In the genomic region with DNA sequence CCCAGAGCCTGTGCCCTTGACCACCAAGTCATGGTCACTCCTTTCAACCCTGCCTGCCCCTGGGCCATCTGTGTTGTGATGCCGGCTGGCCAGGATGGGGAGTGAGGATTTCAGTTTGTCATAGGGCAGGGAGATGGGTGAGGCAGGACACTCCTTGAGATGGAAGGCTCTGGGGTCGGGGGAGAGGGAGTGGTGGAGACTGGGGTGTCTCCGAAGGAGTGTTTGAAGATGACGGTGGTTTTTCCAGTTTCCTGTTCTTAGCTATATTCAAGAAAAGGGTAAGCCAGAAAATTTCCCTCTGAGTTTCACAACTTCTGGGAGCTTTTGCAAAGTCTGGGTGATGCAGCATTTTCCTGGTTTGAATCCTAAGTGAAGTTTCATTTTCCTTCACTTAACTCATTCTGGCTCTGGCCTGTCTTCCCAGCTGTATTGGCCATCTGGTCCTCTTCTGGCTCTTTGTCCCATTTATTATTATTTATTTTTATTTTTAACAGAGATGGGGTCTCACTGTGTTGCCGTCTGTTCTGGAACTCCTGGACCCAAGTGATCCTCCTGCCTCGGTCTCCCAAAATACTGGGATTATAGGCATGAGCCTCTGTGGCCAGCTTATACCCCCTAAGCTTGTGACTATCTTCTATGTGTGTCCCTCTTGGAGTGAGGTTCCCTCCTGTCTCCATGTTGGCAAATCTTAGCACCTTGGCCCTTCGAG, we compare ENCODE assay signal across 11 cellular contexts. TPM values are rescaled to one million over a fixed set of nuclear protein-coding genes. Genes with fewer than 3 reads are reported as not detected.
A peak's percentile ranks its signal among the peaks of the same experiment; 100 is the strongest.
DNase-seq lines count a peak whose midpoint lies in the region; ATAC-seq and TF ChIP-seq lines count a peak whose summit lies in the region.
"Had no signal": no experiment of that assay in that cellular context is flagged by ENCODE, and none has a peak within 500 bp of the region (broad histone marks: within the 10 kb centered on the region; RNA-seq: fewer than 3 reads in every experiment).

No MANE protein-coding gene starts in this region.

- peaks cover 5% of the 10 kb centered on the region for H3K36me3 ChIP-seq in left ventricle myocardium inferior
- peaks cover 32% of the 10 kb centered on the region for H3K36me3 ChIP-seq in skeletal muscle satellite cell (ENCODE audit: insufficient read depth, low read length)

- DNase-seq in AG10803 (ENCODE audit: low read depth), result peak; percentile 92
- DNase-seq in left ventricle myocardium inferior, result no peak
- no peak for DNase-seq in stimulated activated CD4-positive, alpha-beta T cell treated with anti-CD3 and anti-CD28 coated beads, Interleukin-4, amount 100 ng/mL, for 1 hour
- no peak for DNase-seq in activated CD4-positive, CD25-positive, alpha-beta regulatory T cell treated with anti-CD3 and anti-CD28 coated beads, Interleukin-2, amount 50 U/mL, for 72 hours
- no peak for DNase-seq in activated effector memory CD4-positive, alpha-beta T cell treated with Interleukin-2 at 50 U/mL for 16 hours
- DNase-seq: NCI-H2227 treated with DMSO at 0.1 percent for 48 hours had no signal

- intact Hi-C loops in left ventricle myocardium inferior (cut with micrococcal nuclease), result no loop called here

- TF ChIP-seq CTCF in AG10803 (conservative IDR thresholded peaks at IDR 0.05; ENCODE audit: low read length) (no peak), left ventricle myocardium inferior (IDR thresholded peaks at IDR 0.05; ENCODE audit: borderline replicate concordance) (no peak)

- H3K9me3 ChIP-seq in left ventricle myocardium inferior (replicated peaks) (peaks cover 31% of the 10 kb centered on the region), skeletal muscle satellite cell (replicated peaks; ENCODE audit: low read length) (peaks cover 5% of the 10 kb centered on the region)

- H3K4me3 ChIP-seq in AG10803 (ENCODE audit: low read length) (peak overlapping the region; percentile 37), left ventricle myocardium inferior (no peak overlapping the region), skeletal muscle satellite cell (ENCODE audit: low read length) (no peak overlapping the region)

- peak overlapping the region; percentile 55 for H3K9ac ChIP-seq in skeletal muscle satellite cell (ENCODE audit: low read depth, low read length)

- peak overlapping the region; percentile 26 for H3K4me2 ChIP-seq in skeletal muscle satellite cell (ENCODE audit: low read length)

- H3K4me1 ChIP-seq in left ventricle myocardium inferior (peaks cover 59% of the 10 kb centered on the region), skeletal muscle satellite cell (ENCODE audit: control insufficient read depth, insufficient read depth, low read length) (peaks cover 63% of the 10 kb centered on the region)

- H3K27ac ChIP-seq in adipose tissue (ENCODE audit: low read depth, low read length) (peak overlapping the region; percentile 6), left ventricle myocardium inferior (replicated peaks) (peak overlapping the region; percentile 80)

- ATAC-seq in GM21381 (IDR thresholded peaks at IDR 0.05; ENCODE audit: unreplicated experiment), result no peak
- ATAC-seq: activated CD4-positive, CD25-positive, alpha-beta regulatory T cell treated with anti-CD3 and anti-CD28 coated beads, Interleukin-2, amount 50 U/mL, for 24 hours; HepG2 had no signal

- WGBS in adipose tissue, 3 donors, result 60 to 82% (median 64%) methylated on average over 7 of the region's 7 CpGs

- H3K27me3 ChIP-seq in left ventricle myocardium inferior (ENCODE audit: low read depth), result no peaks in the 10 kb centered on the region
- no peaks in the 10 kb centered on the region for H3K27me3 ChIP-seq in skeletal muscle satellite cell (ENCODE audit: control insufficient read depth, insufficient read depth, low read length)

RNA-seq across cellular contexts. Expression of a gene that starts 27.7 kb away (rescaled TPM):
- 1 to 10 TPM; 5.3 to 6.9 (median 6.9) TPM for polyA plus RNA-seq in adipose tissue
- total RNA-seq in left ventricle myocardium inferior, result 17.0 TPM
- total RNA-seq in skeletal muscle satellite cell (2012; rRNA removed), result 28.1 and 29.9 TPM in 2 replicates
